12 cellular contexts compared by ENCODE assay signal in the genomic region with DNA sequence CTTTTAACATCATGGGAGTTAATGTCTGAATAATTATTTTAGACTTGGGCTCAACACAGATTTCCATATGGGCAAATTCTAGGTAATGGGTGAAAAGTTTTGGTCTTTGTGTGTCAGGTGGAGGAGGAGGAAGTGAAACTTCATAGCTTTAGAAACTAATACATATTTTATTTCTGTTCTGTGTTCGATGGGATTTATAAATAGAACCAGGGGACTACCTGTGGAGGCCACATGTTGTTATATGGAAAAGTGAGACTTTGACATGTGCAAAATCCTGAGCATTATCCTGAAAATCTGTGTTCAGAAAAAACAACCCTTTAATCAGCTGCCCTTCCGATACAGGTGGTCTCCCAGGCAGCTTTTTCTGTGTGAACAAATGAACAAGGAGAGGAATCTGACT.
DNase-seq lines count a peak whose midpoint lies in the region; ATAC-seq and TF ChIP-seq lines count a peak whose summit lies in the region.
"Had no signal": no experiment of that assay in that cellular context is flagged by ENCODE, and none has a peak within 500 bp of the region (broad histone marks: within the 10 kb centered on the region; RNA-seq: fewer than 3 reads in every experiment).

No MANE protein-coding gene starts in this region.

- no peaks in the 10 kb centered on the region for H3K27me3 ChIP-seq in thyroid gland
- no peaks in the 10 kb centered on the region for H3K27me3 ChIP-seq in heart left ventricle

- DNase-seq in GM13976 (ENCODE audit: low spot score): peak; percentile 41
- DNase-seq in thyroid gland: no peak
- no peak for DNase-seq in superior temporal gyrus (ENCODE audit: extremely low spot score)
- DNase-seq in left cardiac atrium: no peak
- DNase-seq in heart left ventricle: no peak
- DNase-seq: activated T-cell treated with anti-CD3 and anti-CD28 coated beads for 4 hours, endodermal cell had no signal

- H3K36me3 ChIP-seq in thyroid gland (no peaks in the 10 kb centered on the region), heart left ventricle (no peaks in the 10 kb centered on the region)

- in situ Hi-C loops in GM13976 (cut with MboI; ENCODE audit: low sequenced_read_pairs, unreplicated experiment): no loop called here

- H3K4me3 ChIP-seq in thyroid gland (replicated peaks in 1 of 3) (no peak overlapping the region), heart left ventricle (no peak overlapping the region)
- H3K4me3 ChIP-seq: skin epidermis had no signal

- 85 to 87% methylated on average over 2 of the region's 2 CpGs for WGBS in thyroid gland, 2 donors
- WGBS in heart left ventricle, 4 donors: 76 to 90% (median 79%) methylated on average over 2 of the region's 2 CpGs

- H3K27ac ChIP-seq in thyroid gland: no peak overlapping the region
- no peak overlapping the region for H3K27ac ChIP-seq in heart left ventricle
- H3K27ac ChIP-seq: HL-60, skin epidermis had no signal

- ATAC-seq in GM19452 (IDR thresholded peaks at IDR 0.05; ENCODE audit: unreplicated experiment) (peak; percentile 84), HG02852 (IDR thresholded peaks at IDR 0.05; ENCODE audit: unreplicated experiment) (peak; percentile 94), HG03521 (IDR thresholded peaks at IDR 0.05; ENCODE audit: unreplicated experiment) (peak; percentile 95), left cardiac atrium (no peak), heart left ventricle (no peak)

- H3K4me1 ChIP-seq in thyroid gland (no peaks in the 10 kb centered on the region), heart left ventricle (no peaks in the 10 kb centered on the region)

- TF ChIP-seq CTCF in GM13976 (IDR thresholded peaks at IDR 0.05; ENCODE audit: borderline replicate concordance, control extremely low read depth, extremely low read depth, insufficient read depth, missing control alignments): no peak
- TF ChIP-seq CTCF in thyroid gland (IDR thresholded peaks at IDR 0.05): no peak
- no peak for TF ChIP-seq CTCF in heart left ventricle (IDR thresholded peaks at IDR 0.05)

- H3K9me3 ChIP-seq in thyroid gland (no peaks in the 10 kb centered on the region), heart left ventricle (peaks cover 0 to 2% (median 0%) of the 10 kb centered on the region in 12 donors)

- TF ChIP-seq POLR2A in thyroid gland (IDR thresholded peaks at IDR 0.05): no peak
- TF ChIP-seq POLR2A in heart left ventricle (IDR thresholded peaks at IDR 0.05): no peak

- intact Hi-C loops in thyroid gland (cut with DNase I): no loop called here
- intact Hi-C loops in left cardiac atrium (cut with DNase I): no loop called here
- intact Hi-C loops in heart left ventricle (cut with DNase I): no loop called here

Comparison
In these comparisons a context has a peak if more than half of its experiments do, and no peak if none do; other contexts are left out.
1. ATAC-seq: peak in GM19452 (single experiment), HG02852 (single experiment) and HG03521 (single experiment); none in left cardiac atrium (0 of 2) and heart left ventricle (0 of 4).